7 cellular contexts compared by ENCODE assay signal in genomic region chr5:65034029-65034781, GRCh38.
DNase-seq lines count a peak whose midpoint lies in the region; ATAC-seq and TF ChIP-seq lines count a peak whose summit lies in the region.

No MANE protein-coding gene starts in this region.

- ATAC-seq in GM19351 (IDR thresholded peaks at IDR 0.05; ENCODE audit: unreplicated experiment) = no peak

- H3K27ac ChIP-seq in H9 (ENCODE audit: insufficient read length, low read depth, low read length) (no peak overlapping the region), OCI-LY3 (ENCODE audit: low read length) (no peak overlapping the region), trophoblast cell (ENCODE audit: low read depth, low read length) (peak overlapping the region; percentile 100)

- H4K12ac ChIP-seq in trophoblast cell (ENCODE audit: low read depth, low read length) = no peak overlapping the region

- H3K4me1 Mint-ChIP-seq in H9 = peaks cover 25 to 28% of the 10 kb centered on the region in 2 experiments
- H3K4me1 Mint-ChIP-seq in endothelial cell (ENCODE audit: unreplicated experiment) = peaks cover 31% of the 10 kb centered on the region

- H2BK5ac ChIP-seq in H9 (ENCODE audit: insufficient read length, low read length) (no peak overlapping the region), trophoblast cell (ENCODE audit: low read depth, low read length, poor library complexity) (peak overlapping the region; percentile 100)

- TF ChIP-seq CTCF in H9 (conservative IDR thresholded peaks at IDR 0.05) (no peak), OCI-LY3 (IDR thresholded peaks at IDR 0.05; ENCODE audit: low read depth, low read length) (no peak), endothelial cell (IDR thresholded peaks at IDR 0.05; ENCODE audit: unreplicated experiment) (no peak)

- H3K4ac ChIP-seq in H9 (ENCODE audit: low read depth, low read length) (no peak overlapping the region), trophoblast cell (ENCODE audit: low read depth, low read length) (peak overlapping the region; percentile 95)

- H3K18ac ChIP-seq in H9 (ENCODE audit: insufficient read length, low read depth, low read length) = peak overlapping the region; percentile 62
- H3K18ac ChIP-seq in trophoblast cell (ENCODE audit: low read length) = peak overlapping the region; percentile 98

- H3K9me3 Mint-ChIP-seq in H9 (no peaks in the 10 kb centered on the region; a peak in 2 of 5 replicates), endothelial cell (ENCODE audit: unreplicated experiment) (no peaks in the 10 kb centered on the region)

- H4K8ac ChIP-seq in H9 (replicated peaks; ENCODE audit: insufficient read length, low read depth, low read length) = no peak overlapping the region
- peak overlapping the region; percentile 94 for H4K8ac ChIP-seq in trophoblast cell (ENCODE audit: low read depth, low read length)

- H2AK5ac ChIP-seq in H9 (ENCODE audit: insufficient read length, low read length) (no peak overlapping the region), trophoblast cell (ENCODE audit: low read length) (peak overlapping the region; percentile 95)

- WGBS in H9 (ENCODE audit: extremely low coverage, insufficient read length, low lambda C conversion rate) = no CpG with 5 or more reads among the region's 8 CpGs
- WGBS in trophoblast cell (ENCODE audit: extremely low coverage, insufficient coverage, insufficient read length) = no CpG with 5 or more reads among the region's 8 CpGs

- H2BK120ac ChIP-seq in H9 (ENCODE audit: low read depth, low read length, poor library complexity, severe bottlenecking) (no peak overlapping the region), trophoblast cell (ENCODE audit: insufficient read depth, low read length, poor library complexity) (peak overlapping the region; percentile 98)

- H3K9ac ChIP-seq in H9 (ENCODE audit: extremely low read depth, insufficient read length, low read length) = no peak overlapping the region
- H3K9ac ChIP-seq in OCI-LY3 (ENCODE audit: low read length) = no peak overlapping the region
- no peak overlapping the region for H3K9ac ChIP-seq in trophoblast cell (ENCODE audit: low read length)

- no peak overlapping the region for H4K5ac ChIP-seq in H9 (ENCODE audit: insufficient read length, low read depth, low read length)

- peak overlapping the region; percentile 78 for H2BK12ac ChIP-seq in H9 (ENCODE audit: insufficient read length, low read depth, low read length)
- peak overlapping the region; percentile 99 for H2BK12ac ChIP-seq in trophoblast cell (ENCODE audit: low read length)

- no peak overlapping the region for H2BK15ac ChIP-seq in H9 (ENCODE audit: low read depth, low read length)

- H3K27ac Mint-ChIP-seq in H9 (peak overlapping the region in 1 of 3 experiments; percentile 86; a peak in 2 of 7 replicates), endothelial cell (ENCODE audit: unreplicated experiment) (peak overlapping the region; percentile 65)

- H3K36me3 ChIP-seq in OCI-LY3 (replicated peaks; ENCODE audit: low read depth, low read length) (no peaks in the 10 kb centered on the region), trophoblast cell (ENCODE audit: control insufficient read depth in 1 of 2, insufficient read depth in 2 of 2, low read length in 2 of 2) (no peaks in the 10 kb centered on the region)

- H3K23me2 ChIP-seq in H9 (ENCODE audit: insufficient read length, low read depth, low read length, poor library complexity, severe bottlenecking) = peaks cover 3% of the 10 kb centered on the region

- no peak overlapping the region for H3K23ac ChIP-seq in H9 (ENCODE audit: insufficient read length, low read depth, low read length)
- no peak overlapping the region for H3K23ac ChIP-seq in trophoblast cell (ENCODE audit: low read length)

- H4K91ac ChIP-seq in H9 (ENCODE audit: insufficient read length, low read depth, low read length) (no peak overlapping the region), trophoblast cell (ENCODE audit: low read depth, low read length) (peak overlapping the region; percentile 100)

- no peak overlapping the region for H2AFZ ChIP-seq in H9 (ENCODE audit: low read length)
- H2AFZ ChIP-seq in OCI-LY3 (ENCODE audit: low read depth, low read length) = no peak overlapping the region; the same call in 1 of the 2 replicates
- peak overlapping the region; percentile 89 for H2AFZ ChIP-seq in trophoblast cell (ENCODE audit: insufficient read depth, low read length, poor library complexity)

- H3T11ph ChIP-seq in H9 (ENCODE audit: low read length) = no peak overlapping the region

- no peak overlapping the region for H2BK20ac ChIP-seq in H9 (ENCODE audit: low read depth, low read length, poor library complexity, severe bottlenecking)

- H3K4me1 ChIP-seq in H9 (ENCODE audit: insufficient read depth, low read length) = peaks cover 3% of the 10 kb centered on the region; the same call in 1 of the 2 replicates
- peaks cover 11% of the 10 kb centered on the region for H3K4me1 ChIP-seq in OCI-LY3 (ENCODE audit: low read length)
- H3K4me1 ChIP-seq in trophoblast cell (ENCODE audit: control insufficient read depth in 1 of 2, insufficient read depth in 2 of 2, low read length in 2 of 2) = peaks cover 11 to 16% of the 10 kb centered on the region in 2 experiments

- no peaks in the 10 kb centered on the region for H3K27me3 ChIP-seq in H9 (ENCODE audit: insufficient read depth, low read length)
- no peaks in the 10 kb centered on the region for H3K27me3 ChIP-seq in OCI-LY3 (ENCODE audit: low read depth, low read length)
- no peaks in the 10 kb centered on the region for H3K27me3 ChIP-seq in trophoblast cell (ENCODE audit: insufficient read depth, low read length)

- H3K79me1 ChIP-seq in H9 (ENCODE audit: insufficient read depth, low read depth, low read length, poor library complexity, severe bottlenecking) (no peaks in the 10 kb centered on the region), trophoblast cell (ENCODE audit: low read length) (peaks cover 70% of the 10 kb centered on the region)

- H3K79me2 ChIP-seq in H9 (ENCODE audit: insufficient read depth, low read length) (no peaks in the 10 kb centered on the region), OCI-LY3 (ENCODE audit: low read length) (no peaks in the 10 kb centered on the region), trophoblast cell (ENCODE audit: control insufficient read depth, insufficient read depth, low read length, poor library complexity) (peaks cover 11% of the 10 kb centered on the region)

- no peak overlapping the region for H3K4me3 ChIP-seq in OCI-LY3 (ENCODE audit: low read length)
- no peak overlapping the region for H3K4me3 ChIP-seq in trophoblast cell (ENCODE audit: low read depth, low read length)

- H3K36me3 Mint-ChIP-seq in H9 (ENCODE audit: insufficient read depth in 1 of 3, low read depth in 3 of 3) = no peaks in the 10 kb centered on the region
- H3K36me3 Mint-ChIP-seq in endothelial cell (ENCODE audit: low read depth, unreplicated experiment) = peaks cover 3% of the 10 kb centered on the region

- no peaks in the 10 kb centered on the region for H3K9me3 ChIP-seq in H9 (ENCODE audit: control insufficient read depth, low read depth, low read length)
- no peaks in the 10 kb centered on the region for H3K9me3 ChIP-seq in OCI-LY3 (ENCODE audit: insufficient read depth, low read length)
- no peaks in the 10 kb centered on the region for H3K9me3 ChIP-seq in trophoblast cell (ENCODE audit: insufficient read depth, low read depth, low read length)

- H3K27me3 Mint-ChIP-seq in H9 (ENCODE audit: low read depth) (peaks cover 15% of the 10 kb centered on the region), endothelial cell (ENCODE audit: unreplicated experiment) (peaks cover 6% of the 10 kb centered on the region)

- peak overlapping the region; percentile 20 to 72; a peak in 3 of 5 replicates for H3K4me3 Mint-ChIP-seq in H9
- no peak overlapping the region for H3K4me3 Mint-ChIP-seq in endothelial cell (ENCODE audit: unreplicated experiment)

- DNase-seq in H9 (no peak), endothelial cell (ENCODE audit: low spot score) (no peak), trophoblast cell (no peak), NCI-H226 (no peak), LoVo (ENCODE audit: low spot score) (no peak)

- H3K56ac ChIP-seq in H9 (ENCODE audit: insufficient read length, low read depth, low read length) = no peak overlapping the region

- H3K4me2 ChIP-seq in H9 (ENCODE audit: insufficient read depth, insufficient read length, low read length) (peak overlapping the region; percentile 70), OCI-LY3 (ENCODE audit: low read length) (peak overlapping the region; percentile 84; the same call in 1 of the 2 replicates), trophoblast cell (ENCODE audit: low read length) (no peak overlapping the region)

- H4K20me1 ChIP-seq in H9 (ENCODE audit: control insufficient read depth, insufficient read depth, insufficient read length) = no peaks in the 10 kb centered on the region
- H4K20me1 ChIP-seq in OCI-LY3 (ENCODE audit: insufficient read depth, low read length) = no peaks in the 10 kb centered on the region

- H3K14ac ChIP-seq in H9 (ENCODE audit: insufficient read depth, low read length) = peak overlapping the region; percentile 68; the same call in 1 of the 2 replicates
- H3K14ac ChIP-seq in trophoblast cell (ENCODE audit: low read length) = peak overlapping the region; percentile 91
